In genomic region chr6:43302126-43302525, GRCh38 we compare ENCODE assay signal across 29 cellular contexts. TPM values are rescaled to one million over a fixed set of nuclear protein-coding genes. Genes with fewer than 3 reads are reported as not detected.
"Had no signal": no experiment of that assay in that cellular context is flagged by ENCODE, and none has a peak within 500 bp of the region (broad histone marks: within the 10 kb centered on the region; RNA-seq: fewer than 3 reads in every experiment).

No MANE protein-coding gene starts in this region.

- H3K4me1 ChIP-seq: gastrocnemius medialis, lower lobe of right lung, spleen, testis, tibial nerve had no signal

- H3K9me3 ChIP-seq: esophagus muscularis mucosa, gastrocnemius medialis, heart right ventricle, left ventricle myocardium inferior, lower lobe of right lung, neutrophil, ovary, spleen, testis, tibial nerve had no signal

- H3K4me3 Mint-ChIP-seq: central memory CD8-positive, alpha-beta T cell; memory B cell; nephron; stimulated activated naive B cell treated with anti-CD40 and anti-IgM and Interleukin-4, amounts not matched to agents 10 μg/mL and 1 μg/mL and 100 μg/mL, for 72 hours; stimulated activated naive CD8-positive, alpha-beta T cell treated with anti-CD3 and anti-CD28 coated beads, Interleukin-15, amount 100 ng/mL, for 72 hours had no signal

- H3K4me1 Mint-ChIP-seq: nephron; stimulated activated naive CD8-positive, alpha-beta T cell treated with anti-CD3 and anti-CD28 coated beads, Interleukin-15, amount 100 ng/mL, for 72 hours had no signal

- H3K4me3 ChIP-seq: esophagus muscularis mucosa, gastrocnemius medialis, heart right ventricle, left ventricle myocardium inferior, lower lobe of right lung, ovary, spleen, testis, tibial nerve had no signal

- DNase-seq: effector memory CD4-positive, alpha-beta T cell; gastrocnemius medialis; heart right ventricle; left cardiac atrium; left ventricle myocardium inferior; lower lobe of right lung; midbrain; ovary; spleen; stimulated activated CD4-positive, alpha-beta T cell treated with anti-CD3 and anti-CD28 coated beads, Interleukin-15, amount 100 ng/mL, for 24 hours; stimulated activated CD4-positive, alpha-beta T cell treated with anti-CD3 and anti-CD28 coated beads, Interleukin-1b, Interleukin-23, amount 100 ng/mL, for 48 hours; stimulated activated CD4-positive, alpha-beta T cell treated with anti-CD3 and anti-CD28 coated beads, Interleukin-4, amount 100 ng/mL, for 24 hours; stimulated activated naive B cell treated with anti-CD40 and anti-IgM and Interleukin-4, amounts not matched to agents 10 μg/mL and 1 μg/mL and 100 μg/mL, for 72 hours; testis had no signal

- H3K9me3 Mint-ChIP-seq: central memory CD8-positive, alpha-beta T cell; memory B cell; nephron; stimulated activated naive B cell treated with anti-CD40 and anti-IgM and Interleukin-4, amounts not matched to agents 10 μg/mL and 1 μg/mL and 100 μg/mL, for 72 hours; stimulated activated naive CD8-positive, alpha-beta T cell treated with anti-CD3 and anti-CD28 coated beads, Interleukin-15, amount 100 ng/mL, for 72 hours had no signal

- H3K27ac Mint-ChIP-seq: memory B cell; nephron; progenitor cell of endocrine pancreas; stimulated activated naive CD8-positive, alpha-beta T cell treated with anti-CD3 and anti-CD28 coated beads, Interleukin-15, amount 100 ng/mL, for 72 hours had no signal

- H3K36me3 ChIP-seq: esophagus muscularis mucosa, gastrocnemius medialis, heart right ventricle, left ventricle myocardium inferior, lower lobe of right lung, neutrophil, ovary, spleen, tibial nerve had no signal

- FAIRE-seq: keratinocyte had no signal

- H3K36me3 Mint-ChIP-seq: memory B cell had no signal

- H3K27ac ChIP-seq: epithelial cell of prostate, esophagus muscularis mucosa, gastrocnemius medialis, heart right ventricle, left ventricle myocardium inferior, lower lobe of right lung, neutrophil, ovary, spleen, testis, tibial nerve had no signal

- H3K27me3 ChIP-seq: ovary, testis had no signal

- ATAC-seq: gastrocnemius medialis; heart right ventricle; left cardiac atrium; lower lobe of right lung; sciatic nerve; stimulated activated naive B cell treated with anti-CD40 and anti-IgM and Interleukin-4, amounts not matched to agents 10 μg/mL and 1 μg/mL and 100 μg/mL, for 72 hours; stimulated activated naive CD8-positive, alpha-beta T cell treated with anti-CD3 and anti-CD28 coated beads, Interleukin-15, amount 100 ng/mL, for 72 hours had no signal

RNA-seq across cellular contexts. Expression of gene SLC22A7, which starts 4.1 kb away (rescaled TPM):
- total RNA-seq: esophagus muscularis mucosa, fibroblast of villous mesenchyme, left cardiac atrium, left ventricle myocardium inferior, lower lobe of right lung, progenitor cell of endocrine pancreas, sciatic nerve, skeletal muscle tissue, spleen, subcutaneous adipose tissue, testis, tibial nerve, urinary bladder had no signal
- polyA plus RNA-seq: keratinocyte, ovary, spleen had no signal

RNA-seq across cellular contexts. Expression of gene CRIP3, which starts 6.5 kb away (rescaled TPM):
- total RNA-seq: esophagus muscularis mucosa, fibroblast of villous mesenchyme had no signal

RNA-seq across cellular contexts. Expression of gene TTBK1, which starts 58.8 kb away (rescaled TPM):
- total RNA-seq: fibroblast of villous mesenchyme, skeletal muscle tissue, subcutaneous adipose tissue, tibial nerve had no signal
- polyA plus RNA-seq: keratinocyte had no signal
